Comparison of ENCODE assay signal across 1 cellular context in genomic region chr3:29363110-29363509, GRCh38.
TF ChIP-seq lines count a peak whose summit lies in the region.

No MANE protein-coding gene starts in this region.

TF ChIP-seq in IMR-90, 13 proteins besides CTCF, POLR2A, EP300 and RAD21 (continued from another document):
- TF ChIP-seq RFX5 (IDR thresholded peaks at IDR 0.05; ENCODE audit: low read depth, low read length) (no peak), ELK1 (IDR thresholded peaks at IDR 0.05; ENCODE audit: borderline replicate concordance, low read depth, low read length) (no peak)
TF ChIP-seq in IMR-90: peak in this region for 1.
